25 cellular contexts compared by ENCODE assay signal in the genomic region with DNA sequence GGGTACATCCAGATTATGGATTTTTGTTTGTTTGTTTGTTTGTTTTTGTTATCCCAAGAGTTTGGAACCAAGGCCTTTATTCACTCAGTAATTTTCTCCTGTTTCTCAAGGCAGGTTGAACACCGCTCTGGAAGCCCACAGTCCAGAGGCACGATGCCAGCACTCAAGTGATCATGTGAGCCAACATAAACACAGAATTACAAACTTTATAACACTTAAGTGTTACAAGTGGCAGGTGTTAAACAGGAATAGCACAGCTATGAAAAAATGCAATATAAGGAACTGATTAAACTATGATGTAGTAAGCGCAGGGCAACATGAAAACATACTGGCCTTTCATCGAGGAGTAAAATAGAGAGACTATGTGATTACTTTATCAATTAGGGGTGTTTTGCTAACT.
DNase-seq lines count a peak whose midpoint lies in the region; ATAC-seq and TF ChIP-seq lines count a peak whose summit lies in the region.
"Had no signal": no experiment of that assay in that cellular context is flagged by ENCODE, and none has a peak within 500 bp of the region (broad histone marks: within the 10 kb centered on the region; RNA-seq: fewer than 3 reads in every experiment).

No MANE protein-coding gene starts in this region.

- TF ChIP-seq CTCF in body of pancreas (IDR thresholded peaks at IDR 0.05) = no peak
- no peak for TF ChIP-seq CTCF in thyroid gland (IDR thresholded peaks at IDR 0.05)

- no peaks in the 10 kb centered on the region for H3K9me3 ChIP-seq in body of pancreas
- no peaks in the 10 kb centered on the region for H3K9me3 ChIP-seq in thyroid gland
- H3K9me3 ChIP-seq: BLaER1 treated with 17β-estradiol and CSF1 and Interleukin-3, amounts not matched to agents 10 nM and 100 nM; sigmoid colon; SJSA1; testis; vagina had no signal

- H3K4me3 Mint-ChIP-seq in stimulated activated naive B cell treated with anti-CD40 and anti-IgM and Interleukin-4, amounts not matched to agents 10 μg/mL and 1 μg/mL and 100 μg/mL, for 72 hours = no peak overlapping the region
- no peak overlapping the region for H3K4me3 Mint-ChIP-seq in effector memory CD8-positive, alpha-beta T cell
- H3K4me3 Mint-ChIP-seq: activated CD8-positive, alpha-beta T cell treated with anti-CD3 and anti-CD28 coated beads for 36 hours; activated naive CD4-positive, alpha-beta T cell treated with anti-CD3 and anti-CD28 coated beads, Interleukin-2, amount 50 U/mL, for 24 hours had no signal

- DNase-seq in NCI-H1105 (lab: John Stamatoyannopoulos, UW) (peak; percentile 83), NCI-H345 treated with DMSO at 0.1 percent for 48 hours (lab: John Stamatoyannopoulos, UW; ENCODE audit: unreplicated experiment) (peak; percentile 86), body of pancreas (peak; percentile 37 to 76 (median 53)), thyroid gland (peak; percentile 73 to 83), hepatic stellate cell (ENCODE audit: low spot score) (no peak)
- no peak for DNase-seq in stimulated activated CD8-positive, alpha-beta memory T cell treated with anti-CD3 and anti-CD28 coated beads, Interleukin-4, amount 100 ng/mL, for 48 hours
- DNase-seq in stimulated activated naive B cell treated with anti-CD40 and anti-IgM and Interleukin-4, amounts not matched to agents 10 μg/mL and 1 μg/mL and 100 μg/mL, for 72 hours = no peak
- DNase-seq in effector memory CD8-positive, alpha-beta T cell = no peak
- DNase-seq: activated CD8-positive, alpha-beta T cell treated with anti-CD3 and anti-CD28 coated beads for 36 hours; amygdala; effector CD8-positive, alpha-beta T cell; head of caudate nucleus; NCI-H187 treated with DMSO at 0.1 percent for 48 hours; NCI-H524 treated with DMSO at 0.1 percent for 48 hours; sigmoid colon; stimulated activated CD4-positive, alpha-beta T cell treated with anti-CD3 and anti-CD28 coated beads, Interleukin-15, amount 100 ng/mL, for 24 hours; stimulated activated naive CD4-positive, alpha-beta T cell treated with Interleukin-2 at 50 U/mL for 16 hours; T-helper 1 cell; testis had no signal

- H3K4me1 Mint-ChIP-seq in stimulated activated naive B cell treated with anti-CD40 and anti-IgM and Interleukin-4, amounts not matched to agents 10 μg/mL and 1 μg/mL and 100 μg/mL, for 72 hours = no peaks in the 10 kb centered on the region
- H3K4me1 Mint-ChIP-seq in effector memory CD8-positive, alpha-beta T cell (ENCODE audit: low read depth in 2 of 2) = no peaks in the 10 kb centered on the region
- H3K4me1 Mint-ChIP-seq: activated naive CD4-positive, alpha-beta T cell treated with anti-CD3 and anti-CD28 coated beads, Interleukin-2, amount 50 U/mL, for 24 hours had no signal

- 30 to 32% methylated on average over 4 of the region's 4 CpGs for WGBS in body of pancreas, 2 donors
- WGBS in thyroid gland, 2 donors = 38 to 45% methylated on average over 4 of the region's 4 CpGs

- H3K27me3 Mint-ChIP-seq in stimulated activated naive B cell treated with anti-CD40 and anti-IgM and Interleukin-4, amounts not matched to agents 10 μg/mL and 1 μg/mL and 100 μg/mL, for 72 hours = no peaks in the 10 kb centered on the region
- no peaks in the 10 kb centered on the region for H3K27me3 Mint-ChIP-seq in effector memory CD8-positive, alpha-beta T cell
- H3K27me3 Mint-ChIP-seq: activated CD8-positive, alpha-beta T cell treated with anti-CD3 and anti-CD28 coated beads for 36 hours; activated naive CD4-positive, alpha-beta T cell treated with anti-CD3 and anti-CD28 coated beads, Interleukin-2, amount 50 U/mL, for 24 hours had no signal

- ATAC-seq in body of pancreas = no peak
- ATAC-seq in stimulated activated naive B cell treated with anti-CD40 and anti-IgM and Interleukin-4, amounts not matched to agents 10 μg/mL and 1 μg/mL and 100 μg/mL, for 72 hours (replicated peaks) = no peak
- ATAC-seq in effector memory CD8-positive, alpha-beta T cell (replicated peaks) = no peak
- ATAC-seq: activated CD8-positive, alpha-beta T cell treated with anti-CD3 and anti-CD28 coated beads for 36 hours had no signal

- H3K4me1 ChIP-seq in body of pancreas (peaks cover 5% of the 10 kb centered on the region), thyroid gland (peaks cover 0 to 4% of the 10 kb centered on the region in 2 donors)
- H3K4me1 ChIP-seq: sigmoid colon, testis, vagina had no signal

- H3K9me3 Mint-ChIP-seq in stimulated activated naive B cell treated with anti-CD40 and anti-IgM and Interleukin-4, amounts not matched to agents 10 μg/mL and 1 μg/mL and 100 μg/mL, for 72 hours = no peaks in the 10 kb centered on the region
- H3K9me3 Mint-ChIP-seq in effector memory CD8-positive, alpha-beta T cell = peaks cover 0 to 3% of the 10 kb centered on the region in 2 donors

- H3K36me3 ChIP-seq in body of pancreas (replicated peaks in 1 of 2; ENCODE audit: insufficient read depth in 1 of 2, low read depth in 2 of 2) (no peaks in the 10 kb centered on the region), thyroid gland (no peaks in the 10 kb centered on the region)
- H3K36me3 ChIP-seq: BLaER1 treated with 17β-estradiol and CSF1 and Interleukin-3, amounts not matched to agents 10 nM and 100 nM; sigmoid colon; SJSA1; vagina had no signal

- H3K27me3 ChIP-seq in body of pancreas (no peaks in the 10 kb centered on the region), thyroid gland (no peaks in the 10 kb centered on the region)
- H3K27me3 ChIP-seq: BLaER1 treated with 17β-estradiol and CSF1 and Interleukin-3, amounts not matched to agents 10 nM and 100 nM; sigmoid colon; SJSA1; testis; vagina had no signal

- H3K4me3 ChIP-seq in body of pancreas (no peak overlapping the region), thyroid gland (replicated peaks in 1 of 3) (no peak overlapping the region)
- H3K4me3 ChIP-seq: BLaER1 treated with 17β-estradiol and CSF1 and Interleukin-3, amounts not matched to agents 10 nM and 100 nM; sigmoid colon; SJSA1; testis; vagina had no signal

- H3K27ac Mint-ChIP-seq in stimulated activated naive B cell treated with anti-CD40 and anti-IgM and Interleukin-4, amounts not matched to agents 10 μg/mL and 1 μg/mL and 100 μg/mL, for 72 hours = no peak overlapping the region
- no peak overlapping the region for H3K27ac Mint-ChIP-seq in effector memory CD8-positive, alpha-beta T cell
- H3K27ac Mint-ChIP-seq: activated CD8-positive, alpha-beta T cell treated with anti-CD3 and anti-CD28 coated beads for 36 hours; activated naive CD4-positive, alpha-beta T cell treated with anti-CD3 and anti-CD28 coated beads, Interleukin-2, amount 50 U/mL, for 24 hours; activated T-helper 2 cell treated with anti-CD3 and anti-CD28 coated beads, Interferon-gamma antibody, Interleukin-2, Interleukin-4, amounts not matched to agents 10 μg/mL and 5 μg/mL and 100 μg/mL, durations not matched to agents 14 hours and 24 hours and 36 hours had no signal

- TF ChIP-seq POLR2A in body of pancreas (IDR thresholded peaks at IDR 0.05) (no peak), thyroid gland (IDR thresholded peaks at IDR 0.05) (no peak)

- intact Hi-C loops in body of pancreas (cut with DNase I) = no loop called here
- intact Hi-C loops in thyroid gland (cut with DNase I) = no loop called here

- no peak overlapping the region for H3K27ac ChIP-seq in body of pancreas
- H3K27ac ChIP-seq in thyroid gland = no peak overlapping the region
- H3K27ac ChIP-seq: BLaER1 treated with 17β-estradiol and CSF1 and Interleukin-3, amounts not matched to agents 10 nM and 100 nM; KMS-11; sigmoid colon; SJSA1; testis; vagina had no signal

- no peaks in the 10 kb centered on the region for H3K36me3 Mint-ChIP-seq in stimulated activated naive B cell treated with anti-CD40 and anti-IgM and Interleukin-4, amounts not matched to agents 10 μg/mL and 1 μg/mL and 100 μg/mL, for 72 hours
- no peaks in the 10 kb centered on the region for H3K36me3 Mint-ChIP-seq in effector memory CD8-positive, alpha-beta T cell (ENCODE audit: insufficient read depth)
- H3K36me3 Mint-ChIP-seq: activated naive CD4-positive, alpha-beta T cell treated with anti-CD3 and anti-CD28 coated beads, Interleukin-2, amount 50 U/mL, for 24 hours had no signal

Comparison
In these comparisons a context has a peak if more than half of its experiments do, and no peak if none do; other contexts are left out.
1. DNase-seq: peak in NCI-H1105 (single experiment), NCI-H345 treated with DMSO at 0.1 percent for 48 hours (single experiment), body of pancreas (4 of 4) and thyroid gland (2 of 2); none in stimulated activated CD8-positive, alpha-beta memory T cell treated with anti-CD3 and anti-CD28 coated beads, Interleukin-4, amount 100 ng/mL, for 48 hours (single experiment), stimulated activated naive B cell treated with anti-CD40 and anti-IgM and Interleukin-4, amounts not matched to agents 10 μg/mL and 1 μg/mL and 100 μg/mL, for 72 hours (single experiment), effector memory CD8-positive, alpha-beta T cell (0 of 3) and hepatic stellate cell (single experiment).